ENCODE assay signal across 8 cellular contexts in genomic region chr12:89350661-89351488, GRCh38. TPM values are rescaled to one million over a fixed set of nuclear protein-coding genes. Genes with fewer than 3 reads are reported as not detected.
A peak's percentile ranks its signal among the peaks of the same experiment; 100 is the strongest.
DNase-seq lines count a peak whose midpoint lies in the region; ATAC-seq, FAIRE-seq and TF ChIP-seq lines count a peak whose summit lies in the region.

No MANE protein-coding gene starts in this region.

- H3K4me1 Mint-ChIP-seq in Caco-2 (ENCODE audit: low read depth, unreplicated experiment) (peaks cover 16% of the 10 kb centered on the region), astrocyte (ENCODE audit: low read depth, unreplicated experiment) (peaks cover 41% of the 10 kb centered on the region)

- H3K36me3 Mint-ChIP-seq in Caco-2 (ENCODE audit: insufficient read depth, unreplicated experiment) (peaks cover 83% of the 10 kb centered on the region), astrocyte (ENCODE audit: low read depth, unreplicated experiment) (peaks cover 4% of the 10 kb centered on the region)

- DNase-seq in Caco-2 (peak in 1 of 2 experiments; percentile 18), NCI-H146 treated with DMSO at 0.1 percent for 48 hours (lab: John Stamatoyannopoulos, UW; ENCODE audit: unreplicated experiment) (peak; percentile 14), astrocyte (ENCODE audit: low read depth) (no peak), spleen (peak; percentile 86)

- peak overlapping the region; percentile 80 for H3K4me3 Mint-ChIP-seq in Caco-2 (ENCODE audit: unreplicated experiment)
- H3K4me3 Mint-ChIP-seq in astrocyte (ENCODE audit: unreplicated experiment), result peak overlapping the region; percentile 99

- FAIRE-seq in astrocyte (lab: Jason Lieb, UNC), result no peak

- H3K4me2 ChIP-seq in astrocyte (ENCODE audit: low read length), result peak overlapping the region; percentile 94

- H3K4me3 ChIP-seq in Caco-2 (ENCODE audit: low read depth, low read length), result peak overlapping the region; percentile 71
- H3K4me3 ChIP-seq in astrocyte (ENCODE audit: insufficient read depth, low read depth, low read length), result peak overlapping the region; percentile 89
- peak overlapping the region; percentile 69 for H3K4me3 ChIP-seq in iPS-18c (ENCODE audit: insufficient read depth, low read depth, low read length)
- peak overlapping the region; percentile 79 to 93 (median 84) for H3K4me3 ChIP-seq in spleen

- ATAC-seq in HG02885 (IDR thresholded peaks at IDR 0.05; ENCODE audit: poor library complexity, unreplicated experiment), result no peak
- ATAC-seq in HG03139 (IDR thresholded peaks at IDR 0.05; ENCODE audit: unreplicated experiment), result no peak
- no peak for ATAC-seq in GM21619 (IDR thresholded peaks at IDR 0.05; ENCODE audit: unreplicated experiment)

- peaks cover 55% of the 10 kb centered on the region for H4K20me1 ChIP-seq in astrocyte (ENCODE audit: insufficient read depth, low read length)

- intact Hi-C loops in Caco-2 (cut with micrococcal nuclease; ENCODE audit: unreplicated experiment), result loop anchor here (5.0 to 10.0 kb wide), 3 partner anchors 41 to 426 kb away; partner anchors contain the start of gene ATP2B1
- intact Hi-C loops in spleen (cut with DNase I; ENCODE audit: low total_unique reads), result loop anchor here (5.0 to 10.0 kb wide), 2 partner anchors 171 to 296 kb away; partner anchors contain the start of gene GALNT4

- peak overlapping the region; percentile 98 for H3K27ac Mint-ChIP-seq in Caco-2 (ENCODE audit: unreplicated experiment)
- H3K27ac Mint-ChIP-seq in astrocyte (ENCODE audit: unreplicated experiment), result peak overlapping the region; percentile 99

- CTCF ChIA-PET in Caco-2 (lab: Charles Lee), result interaction anchor here (0.6 kb wide), 1 partner anchor 100 kb away, joined by 4 read pairs; no protein-coding TSS in a partner anchor

- no peaks in the 10 kb centered on the region for H3K9me3 ChIP-seq in Caco-2
- no peaks in the 10 kb centered on the region for H3K9me3 ChIP-seq in astrocyte (ENCODE audit: insufficient read depth, low read depth, low read length)
- H3K9me3 ChIP-seq in iPS-18c (ENCODE audit: control insufficient read depth, insufficient read depth, low read length), result no peaks in the 10 kb centered on the region
- H3K9me3 ChIP-seq in spleen, result no peaks in the 10 kb centered on the region

- WGBS in spleen, 5 donors, result 1 to 2% (median 2%) methylated on average over 35 to 50 of the region's 50 CpGs

- POLR2A ChIA-PET in Caco-2 (lab: Charles Lee), result interaction anchor here (1.1 to 3.8 kb wide), 3 partner anchors 28 to 786 kb away, joined by 4 to 82 read pairs (median 5); no protein-coding TSS in a partner anchor

- no TSS peak for BruUV-seq in Caco-2 (replicated peaks; lab: Mats Ljungman, UMichigan)

- H3K27me3 ChIP-seq in Caco-2 (replicated peaks; ENCODE audit: control insufficient read depth, insufficient read depth, low read length) (no peaks in the 10 kb centered on the region), astrocyte (ENCODE audit: insufficient read depth, low read length) (no peaks in the 10 kb centered on the region), spleen (replicated peaks in 1 of 7) (no peaks in the 10 kb centered on the region)

- H3K9me3 Mint-ChIP-seq in Caco-2 (ENCODE audit: unreplicated experiment) (no peaks in the 10 kb centered on the region), astrocyte (ENCODE audit: unreplicated experiment) (no peaks in the 10 kb centered on the region)

- no peak for TF ChIP-seq CTCF in Caco-2 (IDR thresholded peaks at IDR 0.05; ENCODE audit: insufficient read depth in 1 of 2, low read depth in 1 of 2, low read length in 1 of 2, severe bottlenecking in 1 of 2, unreplicated experiment in 1 of 2)
- TF ChIP-seq CTCF in astrocyte (IDR thresholded peaks at IDR 0.05; ENCODE audit: insufficient read depth, low read depth, low read length), result no peak
- no peak for TF ChIP-seq CTCF in spleen (IDR thresholded peaks at IDR 0.05 in 8 of 11, conservative IDR thresholded peaks at IDR 0.05 in 3 of 11)

- H3K27ac ChIP-seq in astrocyte (ENCODE audit: low read depth, low read length) (peak overlapping the region; percentile 80), spleen (peak overlapping the region; percentile 97 to 100 (median 98))

- H3K27me3 Mint-ChIP-seq in Caco-2 (ENCODE audit: insufficient read depth, unreplicated experiment) (no peaks in the 10 kb centered on the region), astrocyte (ENCODE audit: low read depth, unreplicated experiment) (no peaks in the 10 kb centered on the region)

- peak overlapping the region; percentile 26 for H2AFZ ChIP-seq in astrocyte (ENCODE audit: low read depth, low read length)

- H3K4me1 ChIP-seq in Caco-2 (peaks cover 7% of the 10 kb centered on the region), astrocyte (ENCODE audit: insufficient read depth, low read length) (peaks cover 58% of the 10 kb centered on the region), spleen (peaks cover 31 to 87% (median 73%) of the 10 kb centered on the region in 6 donors)

- H3K36me3 ChIP-seq in Caco-2 (ENCODE audit: control insufficient read depth, insufficient read depth, low read length) (no peaks in the 10 kb centered on the region), astrocyte (ENCODE audit: insufficient read depth, low read length) (peaks cover 25% of the 10 kb centered on the region), spleen (peaks cover 0 to 37% (median 20%) of the 10 kb centered on the region in 6 donors)

- H3K9ac ChIP-seq in astrocyte (ENCODE audit: low read length), result peak overlapping the region; percentile 91

- peak in 1 of 3 donors; percentile 3 for TF ChIP-seq POLR2A in spleen (IDR thresholded peaks at IDR 0.05)

- peaks cover 62% of the 10 kb centered on the region for H3K79me2 ChIP-seq in astrocyte (ENCODE audit: insufficient read depth, low read length)

RNA-seq across cellular contexts. Expression of gene DUSP6, which starts 1.4 kb away (rescaled TPM):
- total RNA-seq in Caco-2 (2022) (22.4 and 30.8 TPM in 2 replicates), astrocyte (47.8 and 63.0 TPM in 2 replicates), spleen (100 to 1,000 TPM; 104 to 193 (median 143) TPM)
- polyA plus RNA-seq in spleen, result 10 to 100 TPM; 34.7 to 43.0 (median 35.1) TPM
